11 cellular contexts compared by ENCODE assay signal in genomic region chr3:102057781-102058421, GRCh38.
DNase-seq lines count a peak whose midpoint lies in the region; ATAC-seq and TF ChIP-seq lines count a peak whose summit lies in the region.
"Had no signal": no experiment of that assay in that cellular context is flagged by ENCODE, and none has a peak within 500 bp of the region (broad histone marks: within the 10 kb centered on the region; RNA-seq: fewer than 3 reads in every experiment).

No MANE protein-coding gene starts in this region.

- H3K36me3 Mint-ChIP-seq in activated CD4-positive, alpha-beta T cell treated with anti-CD3 and anti-CD28 coated beads, Interleukin-2, amount 10 ng/mL, durations not matched to agents 24 days and 14 days (ENCODE audit: low read depth): peaks cover 5% of the 10 kb centered on the region
- H3K36me3 Mint-ChIP-seq in natural killer cell treated with Interleukin-12 subunit alpha and Interleukin-12 subunit beta and Interleukin-15 and Interleukin-18, amount 100 ng/mL, for 72 hours: no peaks in the 10 kb centered on the region

- H3K27ac ChIP-seq in brain microvascular endothelial cell (no peak overlapping the region), right cardiac atrium (ENCODE audit: low read length) (no peak overlapping the region)
- H3K27ac ChIP-seq: pancreas, thoracic aorta had no signal

- in situ Hi-C loops in brain microvascular endothelial cell (cut with HindIII; ENCODE audit: low pct_ligation_motif_present, low sequenced_read_pairs): no loop called here

- peak overlapping the region; percentile 21 for H3K27ac Mint-ChIP-seq in activated CD4-positive, alpha-beta T cell treated with anti-CD3 and anti-CD28 coated beads, Interleukin-2, amount 10 ng/mL, durations not matched to agents 24 days and 14 days
- peak overlapping the region; percentile 5 for H3K27ac Mint-ChIP-seq in natural killer cell treated with Interleukin-12 subunit alpha and Interleukin-12 subunit beta and Interleukin-15 and Interleukin-18, amount 100 ng/mL, for 72 hours

- H3K4me1 Mint-ChIP-seq in activated CD4-positive, alpha-beta T cell treated with anti-CD3 and anti-CD28 coated beads, Interleukin-2, amount 10 ng/mL, durations not matched to agents 24 days and 14 days: peaks cover 28% of the 10 kb centered on the region
- H3K4me1 Mint-ChIP-seq in natural killer cell treated with Interleukin-12 subunit alpha and Interleukin-12 subunit beta and Interleukin-15 and Interleukin-18, amount 100 ng/mL, for 72 hours (ENCODE audit: low read depth in 2 of 2): peaks cover 15 to 23% of the 10 kb centered on the region in 2 donors

- H3K27me3 ChIP-seq in brain microvascular endothelial cell (replicated peaks): no peaks in the 10 kb centered on the region
- no peaks in the 10 kb centered on the region for H3K27me3 ChIP-seq in right cardiac atrium (ENCODE audit: control insufficient read depth, insufficient read depth)
- H3K27me3 ChIP-seq: pancreas had no signal

- DNase-seq in activated CD4-positive, alpha-beta T cell treated with anti-CD3 and anti-CD28 coated beads, Interleukin-2, amount 10 ng/mL, durations not matched to agents 24 days and 14 days: peak; percentile 79
- DNase-seq in activated CD4-positive, alpha-beta T cell treated with anti-CD3 and anti-CD28 coated beads, Interleukin-2, amount 50 U/mL, for 48 hours: no peak
- no peak for DNase-seq in natural killer cell treated with Interleukin-12 subunit alpha and Interleukin-12 subunit beta and Interleukin-15 and Interleukin-18, amount 100 ng/mL, for 72 hours (ENCODE audit: low spot score)
- DNase-seq in brain microvascular endothelial cell (no peak), right cardiac atrium (no peak), NCI-H1092 treated with DMSO at 0.1 percent for 48 hours (lab: John Stamatoyannopoulos, UW) (no peak)
- DNase-seq: NCI-H748 treated with DMSO at 0.1 percent for 48 hours, pancreas had no signal

- TF ChIP-seq CTCF in brain microvascular endothelial cell (IDR thresholded peaks at IDR 0.05; ENCODE audit: low read depth, low read length, missing control alignments): no peak

- no peaks in the 10 kb centered on the region for H3K4me1 ChIP-seq in right cardiac atrium (ENCODE audit: control insufficient read depth, insufficient read depth, low read length)

- H3K4me3 Mint-ChIP-seq in activated CD4-positive, alpha-beta T cell treated with anti-CD3 and anti-CD28 coated beads, Interleukin-2, amount 10 ng/mL, durations not matched to agents 24 days and 14 days: no peak overlapping the region
- H3K4me3 Mint-ChIP-seq in natural killer cell treated with Interleukin-12 subunit alpha and Interleukin-12 subunit beta and Interleukin-15 and Interleukin-18, amount 100 ng/mL, for 72 hours: peak overlapping the region; percentile 15

- H3K27me3 Mint-ChIP-seq in activated CD4-positive, alpha-beta T cell treated with anti-CD3 and anti-CD28 coated beads, Interleukin-2, amount 10 ng/mL, durations not matched to agents 24 days and 14 days: no peaks in the 10 kb centered on the region
- H3K27me3 Mint-ChIP-seq in natural killer cell treated with Interleukin-12 subunit alpha and Interleukin-12 subunit beta and Interleukin-15 and Interleukin-18, amount 100 ng/mL, for 72 hours: no peaks in the 10 kb centered on the region

- no peaks in the 10 kb centered on the region for H3K36me3 ChIP-seq in brain microvascular endothelial cell (replicated peaks)
- H3K36me3 ChIP-seq: pancreas, thoracic aorta had no signal

- ATAC-seq in GM21786 (IDR thresholded peaks at IDR 0.05; ENCODE audit: unreplicated experiment) (peak; percentile 70), HG03571 (IDR thresholded peaks at IDR 0.05; ENCODE audit: unreplicated experiment) (peak; percentile 76), right cardiac atrium (no peak)
- ATAC-seq in natural killer cell treated with Interleukin-12 subunit alpha and Interleukin-12 subunit beta and Interleukin-15 and Interleukin-18, amount 100 ng/mL, for 72 hours: peak; percentile 61 to 63

- no peaks in the 10 kb centered on the region for H3K9me3 ChIP-seq in right cardiac atrium (ENCODE audit: control insufficient read depth, low read length)
- H3K9me3 ChIP-seq: pancreas, thoracic aorta had no signal

- H3K4me3 ChIP-seq in brain microvascular endothelial cell (ENCODE audit: low read depth, low read length): no peak overlapping the region
- no peak overlapping the region for H3K4me3 ChIP-seq in right cardiac atrium (ENCODE audit: low read length)
- H3K4me3 ChIP-seq: pancreas, thoracic aorta had no signal

- intact Hi-C loops in activated CD4-positive, alpha-beta T cell treated with anti-CD3 and anti-CD28 coated beads, Interleukin-2, amount 10 ng/mL, durations not matched to agents 24 days and 14 days (cut with micrococcal nuclease): no loop called here
- intact Hi-C loops in right cardiac atrium (cut with DNase I): no loop called here

- H3K9me3 Mint-ChIP-seq in activated CD4-positive, alpha-beta T cell treated with anti-CD3 and anti-CD28 coated beads, Interleukin-2, amount 10 ng/mL, durations not matched to agents 24 days and 14 days: peaks cover 8% of the 10 kb centered on the region
- H3K9me3 Mint-ChIP-seq in natural killer cell treated with Interleukin-12 subunit alpha and Interleukin-12 subunit beta and Interleukin-15 and Interleukin-18, amount 100 ng/mL, for 72 hours: no peaks in the 10 kb centered on the region

Comparison
In these comparisons a context has a peak if more than half of its experiments do, and no peak if none do; other contexts are left out.
1. ATAC-seq: peak in GM21786 (single experiment), HG03571 (single experiment) and natural killer cell treated with Interleukin-12 subunit alpha and Interleukin-12 subunit beta and Interleukin-15 and Interleukin-18, amount 100 ng/mL, for 72 hours (2 of 2); none in right cardiac atrium (0 of 2).